17 cellular contexts compared by ENCODE assay signal in the genomic region with DNA sequence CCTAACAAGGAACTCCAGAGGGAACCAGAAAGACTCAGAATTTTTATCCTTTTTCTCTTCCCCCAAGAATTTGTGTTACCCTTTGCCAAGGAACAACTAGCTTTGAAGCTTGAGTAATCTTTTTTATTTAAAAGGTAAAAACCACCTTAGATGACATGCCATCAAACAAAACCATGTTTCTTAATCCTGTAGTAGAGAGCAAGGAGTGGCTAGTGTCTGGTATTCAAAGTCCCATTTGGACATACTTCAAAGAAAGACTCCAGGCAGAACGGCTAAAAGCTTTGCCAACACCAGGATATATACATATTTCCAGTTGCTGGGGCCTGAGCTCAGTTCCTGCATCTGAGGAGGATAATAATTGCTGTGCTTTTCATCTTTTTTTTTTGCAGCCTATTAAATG.
DNase-seq lines count a peak whose midpoint lies in the region; TF ChIP-seq lines count a peak whose summit lies in the region.
"Had no signal": no experiment of that assay in that cellular context is flagged by ENCODE, and none has a peak within 500 bp of the region (broad histone marks: within the 10 kb centered on the region; RNA-seq: fewer than 3 reads in every experiment).

No MANE protein-coding gene starts in this region.

- H3K9me3 ChIP-seq in SK-N-SH: no peaks in the 10 kb centered on the region

- TF ChIP-seq CTCF in SK-N-SH (IDR thresholded peaks at IDR 0.05): no peak

- 36% methylated on average over 1 of the region's 1 CpG for WGBS in SK-N-SH (ENCODE audit: low lambda C conversion rate)

- H3K27me3 ChIP-seq in SK-N-SH (ENCODE audit: insufficient read depth): no peaks in the 10 kb centered on the region
- H3K27me3 ChIP-seq: dorsolateral prefrontal cortex had no signal

- no peak overlapping the region for H3K4me3 ChIP-seq in SK-N-SH (ENCODE audit: low read depth in 2 of 2, low read length in 1 of 2)
- H3K4me3 ChIP-seq: dorsolateral prefrontal cortex had no signal

- no peak overlapping the region; the same call in 1 of the 2 replicates for H3K9ac ChIP-seq in SK-N-SH

- CTCF ChIA-PET in SK-N-SH (lab: Yijun Ruan, JAX): interaction anchor here (0.9 to 1.5 kb wide), 2 partner anchors 12 to 15 kb away, joined by 3 read pairs; no protein-coding TSS in a partner anchor

- peak; percentile 28 for DNase-seq in AG08395 (ENCODE audit: low spot score)
- no peak for DNase-seq in SK-N-SH
- DNase-seq in fibroblast of gingiva (ENCODE audit: low read depth): peak; percentile 29
- peak; percentile 12 for DNase-seq in retina
- DNase-seq in NCI-H187 treated with DMSO at 0.1 percent for 48 hours (lab: John Stamatoyannopoulos, UW): no peak
- DNase-seq in Ammon's horn (ENCODE audit: low spot score): no peak
- no peak for DNase-seq in foreskin melanocyte
- DNase-seq in NCI-H1694 treated with DMSO at 0.1 percent for 48 hours (lab: John Stamatoyannopoulos, UW): no peak
- DNase-seq: aorta; CD8-positive, alpha-beta memory T cell; dorsolateral prefrontal cortex; natural killer cell; NCI-H2029 treated with DMSO at 0.1 percent for 48 hours; NCI-H748 treated with DMSO at 0.1 percent for 48 hours; stimulated activated CD4-positive, alpha-beta T cell treated with anti-CD3 and anti-CD28 coated beads, Interleukin-2, amount 100 ng/mL, for 24 hours; T-helper 1 cell; WERI-Rb-1 had no signal

- no peaks in the 10 kb centered on the region for H3K9me2 ChIP-seq in SK-N-SH

- peaks cover 8% of the 10 kb centered on the region for H3F3A ChIP-seq in SK-N-SH (replicated peaks; ENCODE audit: insufficient read depth)

- no peaks in the 10 kb centered on the region for H3K36me3 ChIP-seq in SK-N-SH (replicated peaks in 1 of 2; ENCODE audit: control insufficient read depth in 1 of 2, insufficient read depth in 2 of 2, low read length in 1 of 2)
- H3K36me3 ChIP-seq: WERI-Rb-1 had no signal

- no peak for TF ChIP-seq EP300 in SK-N-SH (IDR thresholded peaks at IDR 0.05; ENCODE audit: borderline replicate concordance in 1 of 2, low read depth in 1 of 2, low read length in 1 of 2)

- H3K27ac ChIP-seq in SK-N-SH (ENCODE audit: low read depth in 2 of 2, low read length in 1 of 2): peak overlapping the region; percentile 58 to 82; a peak in 3 of 4 replicates
- H3K27ac ChIP-seq: dorsolateral prefrontal cortex, WERI-Rb-1 had no signal

- no peaks in the 10 kb centered on the region for H4K20me1 ChIP-seq in SK-N-SH (ENCODE audit: insufficient read depth)

- peak overlapping the region; percentile 66 for H2AFZ ChIP-seq in SK-N-SH (ENCODE audit: low read depth)

- POLR2A ChIA-PET in SK-N-SH (lab: Yijun Ruan, JAX): interaction anchor here (0.6 kb wide), 1 partner anchor 141 kb away, joined by 5 read pairs; no protein-coding TSS in a partner anchor

- no peak for TF ChIP-seq RAD21 in SK-N-SH (IDR thresholded peaks at IDR 0.05; ENCODE audit: low read length)

- H3K4me1 ChIP-seq in SK-N-SH (ENCODE audit: control insufficient read depth in 1 of 2, insufficient read depth in 2 of 2, low read depth in 1 of 2, low read length in 1 of 2): peaks cover 0 to 9% of the 10 kb centered on the region in 2 experiments; a peak in 2 of 4 replicates

- H3K4me2 ChIP-seq in SK-N-SH: no peak overlapping the region

- H3K79me2 ChIP-seq in SK-N-SH (ENCODE audit: insufficient read depth): no peaks in the 10 kb centered on the region

TF ChIP-seq in SK-N-SH, 30 proteins besides CTCF, POLR2A, EP300 and RAD21:
- TF ChIP-seq JUND (IDR thresholded peaks at IDR 0.05): no peak
- TF ChIP-seq RXRA (IDR thresholded peaks at IDR 0.05; ENCODE audit: borderline replicate concordance, low read depth): no peak
- no peak for TF ChIP-seq SMC3 (IDR thresholded peaks at IDR 0.05; ENCODE audit: low read depth, low read length)
- TF ChIP-seq, protein P1, sequence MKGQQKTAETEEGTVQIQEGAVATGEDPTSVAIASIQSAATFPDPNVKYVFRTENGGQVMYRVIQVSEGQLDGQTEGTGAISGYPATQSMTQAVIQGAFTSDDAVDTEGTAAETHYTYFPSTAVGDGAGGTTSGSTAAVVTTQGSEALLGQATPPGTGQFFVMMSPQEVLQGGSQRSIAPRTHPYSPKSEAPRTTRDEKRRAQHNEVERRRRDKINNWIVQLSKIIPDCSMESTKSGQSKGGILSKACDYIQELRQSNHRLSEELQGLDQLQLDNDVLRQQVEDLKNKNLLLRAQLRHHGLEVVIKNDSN (IDR thresholded peaks at IDR 0.05; ENCODE audit: borderline replicate concordance, low read depth): no peak

Comparison
In these comparisons a context has a peak if more than half of its experiments do, and no peak if none do; other contexts are left out.
1. DNase-seq: peak in AG08395 (single experiment), fibroblast of gingiva (single experiment) and retina (single experiment); none in SK-N-SH (single experiment), NCI-H187 treated with DMSO at 0.1 percent for 48 hours (single experiment), Ammon's horn (single experiment), foreskin melanocyte (single experiment) and NCI-H1694 treated with DMSO at 0.1 percent for 48 hours (single experiment).